Comparison of ENCODE assay signal across 8 cellular contexts in genomic region chr18:62957885-62958472, GRCh38.
DNase-seq lines count a peak whose midpoint lies in the region; ATAC-seq, FAIRE-seq and TF ChIP-seq lines count a peak whose summit lies in the region.

No MANE protein-coding gene starts in this region.

- no peak for TF ChIP-seq POLR2A in Peyer's patch (IDR thresholded peaks at IDR 0.05)

- no peaks in the 10 kb centered on the region for H3K9me3 Mint-ChIP-seq in brain

- peaks cover 4% of the 10 kb centered on the region for H3K27me3 Mint-ChIP-seq in brain

- H3K36me3 ChIP-seq in GM06990 (ENCODE audit: control insufficient read depth, insufficient read depth, low read length) = no peaks in the 10 kb centered on the region
- H3K36me3 ChIP-seq in Peyer's patch = no peaks in the 10 kb centered on the region
- H3K36me3 ChIP-seq in lower lobe of right lung = no peaks in the 10 kb centered on the region
- no peaks in the 10 kb centered on the region for H3K36me3 ChIP-seq in thoracic aorta

- FAIRE-seq in urothelium cell line (lab: Jason Lieb, UNC) = no peak

- H3K4me3 ChIP-seq in GM06990 (replicated peaks; ENCODE audit: low read depth, low read length) = no peak overlapping the region
- H3K4me3 ChIP-seq in Peyer's patch = no peak overlapping the region
- H3K4me3 ChIP-seq in lower lobe of right lung = no peak overlapping the region
- no peak overlapping the region for H3K4me3 ChIP-seq in thoracic aorta

- H3K36me3 Mint-ChIP-seq in brain = peaks cover 53% of the 10 kb centered on the region

- H3K27me3 ChIP-seq in GM06990 (replicated peaks; ENCODE audit: control insufficient read depth, insufficient read depth, low read length) = no peaks in the 10 kb centered on the region
- no peaks in the 10 kb centered on the region for H3K27me3 ChIP-seq in Peyer's patch
- no peaks in the 10 kb centered on the region for H3K27me3 ChIP-seq in lower lobe of right lung (ENCODE audit: low read depth)
- H3K27me3 ChIP-seq in thoracic aorta (replicated peaks; ENCODE audit: insufficient read depth) = no peaks in the 10 kb centered on the region

- H3K27ac ChIP-seq in Peyer's patch (no peak overlapping the region), lower lobe of right lung (no peak overlapping the region), thoracic aorta (no peak overlapping the region)

- peak; percentile 43 for TF ChIP-seq CTCF in GM06990 (IDR thresholded peaks at IDR 0.05; ENCODE audit: insufficient read depth, low read length, poor library complexity, severe bottlenecking)
- TF ChIP-seq CTCF in Peyer's patch (IDR thresholded peaks at IDR 0.05) = peak in 5 of 6 experiments; percentile 16 to 59 (median 55)
- peak; percentile 21 to 58 for TF ChIP-seq CTCF in brain (conservative IDR thresholded peaks at IDR 0.05)
- peak; percentile 51 for TF ChIP-seq CTCF in lower lobe of right lung (IDR thresholded peaks at IDR 0.05)
- TF ChIP-seq CTCF in thoracic aorta (IDR thresholded peaks at IDR 0.05) = peak; percentile 40

- H3K4me3 Mint-ChIP-seq in brain = no peak overlapping the region

- H3K4me1 Mint-ChIP-seq in brain = peaks cover 8% of the 10 kb centered on the region

- H3K9me3 ChIP-seq in Peyer's patch = no peaks in the 10 kb centered on the region
- no peaks in the 10 kb centered on the region for H3K9me3 ChIP-seq in lower lobe of right lung
- no peaks in the 10 kb centered on the region for H3K9me3 ChIP-seq in thoracic aorta

- H3K27ac Mint-ChIP-seq in brain = no peak overlapping the region

- DNase-seq in GM06990 (ENCODE audit: extremely low read depth, insufficient read length) (no peak), Peyer's patch (peak in 2 of 3 donors; percentile 26 to 80), lower lobe of right lung (peak; percentile 53), thoracic aorta (ENCODE audit: low spot score) (no peak), urothelium cell line (ENCODE audit: low spot score) (no peak)

- intact Hi-C loops in lower lobe of right lung (cut with DNase I) = loop anchor here (10.0 kb wide), 1 partner anchor 243 kb away; the partner anchor contains the start of gene PHLPP1

- H3K4me1 ChIP-seq in Peyer's patch (no peaks in the 10 kb centered on the region), lower lobe of right lung (peaks cover 13% of the 10 kb centered on the region), thoracic aorta (ENCODE audit: control insufficient read depth in 1 of 2, low read depth in 2 of 2) (peaks cover 0 to 4% of the 10 kb centered on the region in 2 donors)

- ATAC-seq in HG02678 (IDR thresholded peaks at IDR 0.05; ENCODE audit: unreplicated experiment) = peak; percentile 60
- ATAC-seq in lower lobe of right lung = peak; percentile 64 to 65
- ATAC-seq in thoracic aorta (ENCODE audit: insufficient number of reproducible peaks, low FRiP score, low read depth) = no peak
- ATAC-seq in HG03139 (IDR thresholded peaks at IDR 0.05; ENCODE audit: unreplicated experiment) = no peak

Comparison
In these comparisons a context has a peak if more than half of its experiments do, and no peak if none do; other contexts are left out.
1. DNase-seq: peak in Peyer's patch (2 of 3) and lower lobe of right lung (single experiment); none in GM06990 (single experiment), thoracic aorta (single experiment) and urothelium cell line (single experiment).
2. ATAC-seq: peak in HG02678 (single experiment) and lower lobe of right lung (2 of 2); none in thoracic aorta (single experiment) and HG03139 (single experiment).
3. Peak in every context shown above with its lines, with median percentiles within 50 percentile points of each other: CTCF ChIP-seq.